15 cellular contexts compared by ENCODE assay signal in the genomic region with DNA sequence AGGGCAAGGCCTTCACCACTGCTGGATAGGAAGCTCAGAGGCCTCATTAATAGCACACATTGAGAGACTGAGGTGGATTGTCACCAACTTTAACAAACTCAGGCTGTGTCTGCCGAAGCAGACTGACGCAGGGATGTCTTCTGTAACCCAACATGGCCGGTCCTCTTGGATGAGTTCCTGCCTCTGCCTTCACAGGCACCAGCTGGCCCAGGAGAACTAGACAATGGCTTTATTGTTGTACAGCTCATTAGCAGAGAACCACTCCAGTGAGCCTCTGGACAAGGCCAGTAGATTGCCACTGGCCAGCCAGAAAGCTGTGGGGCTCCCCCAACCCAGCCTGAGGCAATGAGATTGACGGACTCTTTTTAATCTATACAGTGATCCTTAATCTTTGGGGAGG. TPM values are rescaled to one million over a fixed set of nuclear protein-coding genes. Genes with fewer than 3 reads are reported as not detected.
DNase-seq lines count a peak whose midpoint lies in the region; ATAC-seq, FAIRE-seq and TF ChIP-seq lines count a peak whose summit lies in the region.
"Had no signal": no experiment of that assay in that cellular context is flagged by ENCODE, and none has a peak within 500 bp of the region (broad histone marks: within the 10 kb centered on the region; RNA-seq: fewer than 3 reads in every experiment).

No MANE protein-coding gene starts in this region.

- H3K4me2 ChIP-seq in HepG2 (ENCODE audit: low read depth, low read length) = no peak overlapping the region

- H3K27ac Mint-ChIP-seq in nephron = peak overlapping the region in 2 of 3 experiments; percentile 20 to 52

- H3K9ac ChIP-seq in HepG2 (ENCODE audit: insufficient read depth, low read depth, low read length) = no peak overlapping the region

- BruUV-seq in HepG2 (replicated peaks; lab: Mats Ljungman, UMichigan) = no TSS peak

- H3K27me3 ChIP-seq in HepG2 (ENCODE audit: control insufficient read depth in 1 of 2, insufficient read depth in 2 of 2, low read length in 2 of 2) (no peaks in the 10 kb centered on the region), right lobe of liver (no peaks in the 10 kb centered on the region), esophagus muscularis mucosa (no peaks in the 10 kb centered on the region)

- H3K27me3 Mint-ChIP-seq in nephron (ENCODE audit: low read depth) = peaks cover 7% of the 10 kb centered on the region

- TF ChIP-seq CTCF in HepG2 (CRISPR knock-in tag; IDR thresholded peaks at IDR 0.05) (no peak), right lobe of liver (IDR thresholded peaks at IDR 0.05) (no peak), esophagus muscularis mucosa (IDR thresholded peaks at IDR 0.05) (no peak), nephron (IDR thresholded peaks at IDR 0.05; ENCODE audit: unreplicated experiment in 3 of 3) (no peak)

- peak; percentile 34 for FAIRE-seq in HepG2 (lab: Jason Lieb, UNC)
- FAIRE-seq: GM19239 had no signal

- H4K20me1 ChIP-seq in HepG2 (ENCODE audit: insufficient read depth, low read length) = no peaks in the 10 kb centered on the region

- intact Hi-C loops in HepG2 (cut with micrococcal nuclease; ENCODE audit: unreplicated experiment) (loop anchor here (5.0 kb wide), 1 partner anchor 50 kb away; a partner anchor contains a TSS), right lobe of liver (cut with DNase I) (no loop called here), esophagus muscularis mucosa (cut with DNase I) (no loop called here)

- H3K4me3 Mint-ChIP-seq in nephron = no peak overlapping the region

- in situ Hi-C loops in HepG2 (cut with HindIII; ENCODE audit: extremely low pct_ligation_motif_present, low pct_unique_long_range_greater_than_20kb) = no loop called here

- ATAC-seq in HepG2 (peak; percentile 59), right lobe of liver (no peak), GM19463 (IDR thresholded peaks at IDR 0.05; ENCODE audit: unreplicated experiment) (no peak), GM18907 (IDR thresholded peaks at IDR 0.05; ENCODE audit: unreplicated experiment) (no peak)

- no peak overlapping the region for H2AFZ ChIP-seq in HepG2 (ENCODE audit: low read length)

- H3K36me3 ChIP-seq in HepG2 (replicated peaks in 1 of 2; ENCODE audit: control insufficient read depth in 1 of 2, insufficient read depth in 2 of 2, low read length in 2 of 2) = peaks cover 0 to 2% of the 10 kb centered on the region in 2 experiments; a peak in 1 of 5 replicates
- peaks cover 0 to 18% (median 4%) of the 10 kb centered on the region in 4 donors for H3K36me3 ChIP-seq in right lobe of liver
- H3K36me3 ChIP-seq in esophagus muscularis mucosa = peaks cover 6 to 36% (median 30%) of the 10 kb centered on the region in 4 donors

- DNase-seq in HepG2 (ENCODE audit: low spot score) (peak; percentile 57), right lobe of liver (no peak), esophagus muscularis mucosa (ENCODE audit: extremely low spot score) (no peak), HEK293T (ENCODE audit: extremely low spot score) (no peak), DMS153 (lab: John Stamatoyannopoulos, UW) (no peak)
- DNase-seq: activated gamma-delta T cell; NCI-H1105; stimulated activated CD4-positive, alpha-beta T cell treated with anti-CD3 and anti-CD28 coated beads, Interleukin-4, amount 100 ng/mL, for 4 hours; trophoblast cell had no signal

- WGBS in HepG2 (ENCODE audit: low lambda C conversion rate) = 36% methylated on average over 4 of the region's 4 CpGs
- no CpG with 5 or more reads among the region's 4 CpGs for WGBS in right lobe of liver (ENCODE audit: insufficient coverage, low coverage, low lambda C conversion rate, missing lambda C conversion rate)
- 100% methylated on average over 1 of the region's 4 CpGs for whole genome bisulfite sequencing in esophagus muscularis mucosa

- TF ChIP-seq POLR2A in HepG2 (IDR thresholded peaks at IDR 0.05; ENCODE audit: insufficient read depth in 1 of 2, low read depth in 2 of 2, low read length in 2 of 2) = no peak
- no peak for TF ChIP-seq POLR2A in right lobe of liver (IDR thresholded peaks at IDR 0.05)
- TF ChIP-seq POLR2A in esophagus muscularis mucosa (IDR thresholded peaks at IDR 0.05; ENCODE audit: low read depth) = no peak

- TF ChIP-seq EP300 in HepG2 (IDR thresholded peaks at IDR 0.05; ENCODE audit: low read depth in 2 of 2, low read length in 2 of 2) (no peak), HepG2 (CRISPR knock-in tag; IDR thresholded peaks at IDR 0.05; ENCODE audit: borderline replicate concordance) (no peak), esophagus muscularis mucosa (IDR thresholded peaks at IDR 0.05) (no peak)

- H3K4me1 Mint-ChIP-seq in nephron = peaks cover 23% of the 10 kb centered on the region

- CTCF ChIA-PET in HepG2 (lab: Yijun Ruan, JAX; ENCODE audit: low intra/inter-chr PET ratio, low total read pairs) = no interaction called here
- CTCF ChIA-PET in HEK293T (lab: Yijun Ruan, JAX) = no interaction called here

- peaks cover 16% of the 10 kb centered on the region for H3K36me3 Mint-ChIP-seq in nephron (ENCODE audit: low read depth)

- no peaks in the 10 kb centered on the region for H3K79me2 ChIP-seq in HepG2 (ENCODE audit: insufficient read depth, low read length)

- H3K4me1 ChIP-seq in HepG2 (ENCODE audit: insufficient read depth, low read length) (peaks cover 29% of the 10 kb centered on the region), right lobe of liver (peaks cover 0 to 23% (median 9%) of the 10 kb centered on the region in 4 donors), esophagus muscularis mucosa (peaks cover 36 to 50% (median 41%) of the 10 kb centered on the region in 4 donors)

- no peak overlapping the region for H3K4me3 ChIP-seq in HepG2 (replicated peaks in 1 of 3; ENCODE audit: insufficient read depth in 1 of 3, low read depth in 2 of 3, low read length in 3 of 3)
- no peak overlapping the region for H3K4me3 ChIP-seq in right lobe of liver
- H3K4me3 ChIP-seq in esophagus muscularis mucosa = no peak overlapping the region

- POLR2A ChIA-PET in HepG2 (lab: Yijun Ruan, JAX) (interaction anchor here (2.5 kb wide), 1 partner anchor 27 kb away, joined by 32 read pairs; a partner anchor contains a TSS), HEK293T (lab: Yijun Ruan, JAX) (no interaction called here)

- no peak for TF ChIP-seq RAD21 in HepG2 (CRISPR knock-in tag; IDR thresholded peaks at IDR 0.05)

- no peaks in the 10 kb centered on the region for H3K9me3 Mint-ChIP-seq in nephron

- H3K27ac ChIP-seq in HepG2 (ENCODE audit: extremely low read length, insufficient read depth, low read length) = no peak overlapping the region
- H3K27ac ChIP-seq in right lobe of liver = no peak overlapping the region
- H3K27ac ChIP-seq in esophagus muscularis mucosa (replicated peaks in 1 of 4) = peak overlapping the region; percentile 75 to 86 (median 80)
- H3K27ac ChIP-seq: HL-60 had no signal

- H3K9me3 ChIP-seq in HepG2 (ENCODE audit: low read length) = no peaks in the 10 kb centered on the region
- no peaks in the 10 kb centered on the region for H3K9me3 ChIP-seq in right lobe of liver
- H3K9me3 ChIP-seq in esophagus muscularis mucosa = no peaks in the 10 kb centered on the region

RNA-seq across cellular contexts. Expression of a gene that starts 9.4 kb away (rescaled TPM):
- total RNA-seq in HepG2 (2016; rRNA removed; fragmentation: Illumina TruSeq; extraction: Trizol) (0.24 TPM in 1 of 2 replicates, not detected in the other), right lobe of liver (not detected), esophagus muscularis mucosa (not detected)
- total RNA-seq in HepG2 (2016; cell fraction: cytosol; rRNA removed; fragmentation: Illumina TruSeq; extraction: Trizol; ENCODE audit: low read depth) = not detected in 2 replicates
- total RNA-seq in HepG2 (2016; cell fraction: insoluble cytoplasmic fraction; rRNA removed; fragmentation: Illumina TruSeq; extraction: Trizol) = not detected in 2 replicates
- 0.17 TPM in 1 of 2 replicates, not detected in the other for total RNA-seq in HepG2 (2016; cell fraction: membrane; rRNA removed; fragmentation: Illumina TruSeq; extraction: Trizol)
- not detected in 2 replicates for total RNA-seq in HepG2 (2016; cell fraction: nucleus; rRNA removed; fragmentation: Illumina TruSeq; extraction: Trizol)
- polyA plus RNA-seq in HepG2 (2011; rRNA removed) = not detected in 2 replicates
- not detected in 2 replicates for polyA plus RNA-seq in HepG2 (2011; cell fraction: cytosol; rRNA removed)
- not detected in 2 replicates for polyA plus RNA-seq in HepG2 (2011; cell fraction: nucleus; rRNA removed)
- polyA plus RNA-seq in HepG2 (2012) = not detected in 2 replicates
- not detected in 2 replicates for polyA plus RNA-seq in HepG2 (2016; cell fraction: cytosol; fragmentation: Illumina TruSeq; extraction: Trizol; ENCODE audit: low read depth)
- not detected in 2 replicates for polyA plus RNA-seq in HepG2 (2016; cell fraction: insoluble cytoplasmic fraction; fragmentation: Illumina TruSeq; extraction: Trizol; ENCODE audit: low read depth)
- not detected in 2 replicates for polyA plus RNA-seq in HepG2 (2016; cell fraction: membrane; fragmentation: Illumina TruSeq; extraction: Trizol; ENCODE audit: low read depth)
- polyA plus RNA-seq in HepG2 (2016; cell fraction: nucleus; fragmentation: Illumina TruSeq; extraction: Trizol; ENCODE audit: insufficient read depth, low read depth) = not detected in 2 replicates
- not detected in 2 replicates for polyA minus RNA-seq in HepG2 (2011; rRNA and poly(A)+ RNA removed; ENCODE audit: low replicate concordance)
- not detected in 2 replicates for polyA minus RNA-seq in HepG2 (2011; cell fraction: cytosol; rRNA and poly(A)+ RNA removed)
- polyA minus RNA-seq in HepG2 (2011; cell fraction: nucleus; rRNA and poly(A)+ RNA removed) = not detected in 2 replicates
- polyA plus RNA-seq: BJ had no signal

RNA-seq across cellular contexts. Expression of a gene that starts 28.2 kb away (rescaled TPM):
- total RNA-seq in HepG2 (2016; rRNA removed; fragmentation: Illumina TruSeq; extraction: Trizol) (22.0 and 38.0 TPM in 2 replicates), right lobe of liver (10 to 100 TPM; 21.0 to 80.8 (median 56.7) TPM), esophagus muscularis mucosa (10 to 100 TPM; 73.6 to 99.9 (median 78.4) TPM)
- total RNA-seq in HepG2 (2016; cell fraction: cytosol; rRNA removed; fragmentation: Illumina TruSeq; extraction: Trizol; ENCODE audit: low read depth) = 17.2 and 19.6 TPM in 2 replicates
- total RNA-seq in HepG2 (2016; cell fraction: insoluble cytoplasmic fraction; rRNA removed; fragmentation: Illumina TruSeq; extraction: Trizol) = 21.9 and 34.6 TPM in 2 replicates
- 61.0 and 70.2 TPM in 2 replicates for total RNA-seq in HepG2 (2016; cell fraction: membrane; rRNA removed; fragmentation: Illumina TruSeq; extraction: Trizol)
- total RNA-seq in HepG2 (2016; cell fraction: nucleus; rRNA removed; fragmentation: Illumina TruSeq; extraction: Trizol) = 16.9 and 19.6 TPM in 2 replicates
- 15.2 and 16.9 TPM in 2 replicates for polyA plus RNA-seq in HepG2 (2011; rRNA removed)
- polyA plus RNA-seq in HepG2 (2011; cell fraction: cytosol; rRNA removed) = 11.8 and 19.5 TPM in 2 replicates
- polyA plus RNA-seq in HepG2 (2011; cell fraction: nucleus; rRNA removed) = 6.5 and 9.6 TPM in 2 replicates
- polyA plus RNA-seq in HepG2 (2012) = 30.8 and 39.1 TPM in 2 replicates
- 64.7 and 66.1 TPM in 2 replicates for polyA plus RNA-seq in HepG2 (2016; cell fraction: cytosol; fragmentation: Illumina TruSeq; extraction: Trizol; ENCODE audit: low read depth)
- 46.1 and 53.1 TPM in 2 replicates for polyA plus RNA-seq in HepG2 (2016; cell fraction: insoluble cytoplasmic fraction; fragmentation: Illumina TruSeq; extraction: Trizol; ENCODE audit: low read depth)
- polyA plus RNA-seq in HepG2 (2016; cell fraction: membrane; fragmentation: Illumina TruSeq; extraction: Trizol; ENCODE audit: low read depth) = 111 and 131 TPM in 2 replicates
- polyA plus RNA-seq in HepG2 (2016; cell fraction: nucleus; fragmentation: Illumina TruSeq; extraction: Trizol; ENCODE audit: insufficient read depth, low read depth) = 25.2 TPM in 2 replicates
- 19.1 and 27.4 TPM in 2 replicates for polyA minus RNA-seq in HepG2 (2011; rRNA and poly(A)+ RNA removed; ENCODE audit: low replicate concordance)
- polyA minus RNA-seq in HepG2 (2011; cell fraction: cytosol; rRNA and poly(A)+ RNA removed) = 18.4 and 23.2 TPM in 2 replicates
- polyA minus RNA-seq in HepG2 (2011; cell fraction: nucleus; rRNA and poly(A)+ RNA removed) = 15.6 and 18.5 TPM in 2 replicates

RNA-seq across cellular contexts. Expression of a gene that starts 46.5 kb away (rescaled TPM):
- total RNA-seq in HepG2 (2016; rRNA removed; fragmentation: Illumina TruSeq; extraction: Trizol) (0.06 and 0.07 TPM in 2 replicates), right lobe of liver (1 to 10 TPM in 4 of 6 experiments, under 1 TPM in 2; 0.81 to 2.9 (median 1.3) TPM), esophagus muscularis mucosa (10 to 100 TPM; 10.4 to 19.1 (median 12.8) TPM)
- not detected in 2 replicates for total RNA-seq in HepG2 (2016; cell fraction: cytosol; rRNA removed; fragmentation: Illumina TruSeq; extraction: Trizol; ENCODE audit: low read depth)
- total RNA-seq in HepG2 (2016; cell fraction: insoluble cytoplasmic fraction; rRNA removed; fragmentation: Illumina TruSeq; extraction: Trizol) = 0.04 TPM in 1 of 2 replicates, not detected in the other
- total RNA-seq in HepG2 (2016; cell fraction: membrane; rRNA removed; fragmentation: Illumina TruSeq; extraction: Trizol) = 0.03 TPM in 2 replicates
- not detected in 2 replicates for total RNA-seq in HepG2 (2016; cell fraction: nucleus; rRNA removed; fragmentation: Illumina TruSeq; extraction: Trizol)
- 0.08 and 0.09 TPM in 2 replicates for polyA plus RNA-seq in HepG2 (2011; rRNA removed)
- 0.08 TPM in 2 replicates for polyA plus RNA-seq in HepG2 (2011; cell fraction: cytosol; rRNA removed)
- polyA plus RNA-seq in HepG2 (2011; cell fraction: nucleus; rRNA removed) = 0.43 and 0.50 TPM in 2 replicates
- polyA plus RNA-seq in HepG2 (2012) = 0.11 TPM in 1 of 2 replicates, not detected in the other
- polyA plus RNA-seq in HepG2 (2016; cell fraction: cytosol; fragmentation: Illumina TruSeq; extraction: Trizol; ENCODE audit: low read depth) = not detected in 2 replicates
- polyA plus RNA-seq in HepG2 (2016; cell fraction: insoluble cytoplasmic fraction; fragmentation: Illumina TruSeq; extraction: Trizol; ENCODE audit: low read depth) = not detected in 2 replicates
- not detected in 2 replicates for polyA plus RNA-seq in HepG2 (2016; cell fraction: membrane; fragmentation: Illumina TruSeq; extraction: Trizol; ENCODE audit: low read depth)
- polyA plus RNA-seq in HepG2 (2016; cell fraction: nucleus; fragmentation: Illumina TruSeq; extraction: Trizol; ENCODE audit: insufficient read depth, low read depth) = not detected in 2 replicates
- 0.05 and 0.52 TPM in 2 replicates for polyA minus RNA-seq in HepG2 (2011; rRNA and poly(A)+ RNA removed; ENCODE audit: low replicate concordance)
- polyA minus RNA-seq in HepG2 (2011; cell fraction: cytosol; rRNA and poly(A)+ RNA removed) = not detected in 2 replicates
- polyA minus RNA-seq in HepG2 (2011; cell fraction: nucleus; rRNA and poly(A)+ RNA removed) = 0.12 TPM in 1 of 2 replicates, not detected in the other

RNA-seq across cellular contexts. Expression of a gene that starts 49.7 kb away (rescaled TPM):
- total RNA-seq in HepG2 (2016; rRNA removed; fragmentation: Illumina TruSeq; extraction: Trizol) = 37.5 and 38.6 TPM in 2 replicates
- 7.5 and 7.6 TPM in 2 replicates for total RNA-seq in HepG2 (2016; cell fraction: cytosol; rRNA removed; fragmentation: Illumina TruSeq; extraction: Trizol; ENCODE audit: low read depth)
- total RNA-seq in HepG2 (2016; cell fraction: insoluble cytoplasmic fraction; rRNA removed; fragmentation: Illumina TruSeq; extraction: Trizol) = 31.9 and 38.9 TPM in 2 replicates
- 28.7 and 30.2 TPM in 2 replicates for total RNA-seq in HepG2 (2016; cell fraction: membrane; rRNA removed; fragmentation: Illumina TruSeq; extraction: Trizol)
- total RNA-seq in HepG2 (2016; cell fraction: nucleus; rRNA removed; fragmentation: Illumina TruSeq; extraction: Trizol) = 21.0 and 21.2 TPM in 2 replicates
- polyA plus RNA-seq in HepG2 (2011; rRNA removed) = 31.1 and 37.0 TPM in 2 replicates
- polyA plus RNA-seq in HepG2 (2011; cell fraction: cytosol; rRNA removed) = 40.7 and 41.5 TPM in 2 replicates
- polyA plus RNA-seq in HepG2 (2011; cell fraction: nucleus; rRNA removed) = 39.1 and 48.3 TPM in 2 replicates
- polyA plus RNA-seq in HepG2 (2012) = 20.8 and 26.7 TPM in 2 replicates
- 6.9 and 8.4 TPM in 2 replicates for polyA plus RNA-seq in HepG2 (2016; cell fraction: cytosol; fragmentation: Illumina TruSeq; extraction: Trizol; ENCODE audit: low read depth)
- 39.8 and 43.5 TPM in 2 replicates for polyA plus RNA-seq in HepG2 (2016; cell fraction: insoluble cytoplasmic fraction; fragmentation: Illumina TruSeq; extraction: Trizol; ENCODE audit: low read depth)
- polyA plus RNA-seq in HepG2 (2016; cell fraction: membrane; fragmentation: Illumina TruSeq; extraction: Trizol; ENCODE audit: low read depth) = 24.8 and 26.5 TPM in 2 replicates
- 43.4 and 44.0 TPM in 2 replicates for polyA plus RNA-seq in HepG2 (2016; cell fraction: nucleus; fragmentation: Illumina TruSeq; extraction: Trizol; ENCODE audit: insufficient read depth, low read depth)
- 8.9 and 35.0 TPM in 2 replicates for polyA minus RNA-seq in HepG2 (2011; rRNA and poly(A)+ RNA removed; ENCODE audit: low replicate concordance)
- 14.2 and 15.2 TPM in 2 replicates for polyA minus RNA-seq in HepG2 (2011; cell fraction: cytosol; rRNA and poly(A)+ RNA removed)
- 8.6 and 11.4 TPM in 2 replicates for polyA minus RNA-seq in HepG2 (2011; cell fraction: nucleus; rRNA and poly(A)+ RNA removed)
- total RNA-seq in right lobe of liver = 10 to 100 TPM in 5 of 6 experiments, 1 to 10 TPM in 1; 9.6 to 22.5 (median 16.6) TPM
- 10 to 100 TPM in 3 of 4 donors, 1 to 10 TPM in 1; 6.6 to 17.0 (median 13.4) TPM for total RNA-seq in esophagus muscularis mucosa

Comparison
In these comparisons a context has a peak if more than half of its experiments do, and no peak if none do; other contexts are left out.
1. H3K27ac ChIP-seq: peak in esophagus muscularis mucosa (4 of 4); none in HepG2 (single experiment) and right lobe of liver (0 of 3).